ENCODE assay signal across 16 cellular contexts in the genomic region with DNA sequence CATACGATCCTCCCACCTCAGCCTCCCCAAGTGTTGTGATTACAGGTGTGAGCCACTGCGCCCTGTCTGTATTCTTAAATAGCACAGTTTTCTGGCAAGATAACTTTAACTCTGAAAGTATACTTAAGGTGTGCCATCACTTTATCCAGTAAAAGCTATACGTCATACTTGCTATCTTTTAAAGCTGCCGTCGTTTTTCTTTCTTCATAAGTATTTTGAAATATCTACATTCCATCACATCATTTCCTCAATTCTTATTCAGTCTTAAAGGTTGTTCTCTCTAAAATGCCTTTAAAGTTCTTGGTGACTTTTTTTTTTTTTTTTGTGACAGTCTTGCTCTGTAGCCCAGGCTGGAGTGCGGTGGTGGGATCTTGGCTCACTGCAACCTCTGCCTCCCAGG.
"Had no signal": no experiment of that assay in that cellular context is flagged by ENCODE, and none has a peak within 500 bp of the region (broad histone marks: within the 10 kb centered on the region; RNA-seq: fewer than 3 reads in every experiment).

No MANE protein-coding gene starts in this region.

- H3K27ac ChIP-seq: ascending aorta, breast epithelium, dorsolateral prefrontal cortex, foreskin keratinocyte, upper lobe of right lung had no signal

- H3K27ac Mint-ChIP-seq: activated CD4-positive, alpha-beta T cell treated with anti-CD3 and anti-CD28 coated beads for 36 hours; activated naive CD4-positive, alpha-beta T cell treated with anti-CD3 and anti-CD28 coated beads, Interleukin-2, amount 50 U/mL, for 24 hours; T-helper 1 cell treated with Interleukin-12 subunit alpha and Interleukin-12 subunit beta and Interleukin-4 antibody, amounts not matched to agents 30 μg/mL and 1 μg/mL, for 36 hours had no signal

- H3K27me3 Mint-ChIP-seq: activated CD4-positive, alpha-beta T cell treated with anti-CD3 and anti-CD28 coated beads for 36 hours; activated naive CD4-positive, alpha-beta T cell treated with anti-CD3 and anti-CD28 coated beads, Interleukin-2, amount 50 U/mL, for 24 hours had no signal

- H3K4me1 Mint-ChIP-seq: activated CD4-positive, alpha-beta T cell treated with anti-CD3 and anti-CD28 coated beads for 36 hours; activated naive CD4-positive, alpha-beta T cell treated with anti-CD3 and anti-CD28 coated beads, Interleukin-2, amount 50 U/mL, for 24 hours had no signal

- H3K9me3 Mint-ChIP-seq: activated naive CD4-positive, alpha-beta T cell treated with anti-CD3 and anti-CD28 coated beads, Interleukin-2, amount 50 U/mL, for 24 hours; T-helper 1 cell treated with Interleukin-12 subunit alpha and Interleukin-12 subunit beta and Interleukin-4 antibody, amounts not matched to agents 30 μg/mL and 1 μg/mL, for 36 hours had no signal

- H3K27me3 ChIP-seq: ascending aorta, breast epithelium, dorsolateral prefrontal cortex, foreskin keratinocyte, upper lobe of right lung had no signal

- H3K4me3 Mint-ChIP-seq: activated CD4-positive, alpha-beta T cell treated with anti-CD3 and anti-CD28 coated beads for 36 hours; activated naive CD4-positive, alpha-beta T cell treated with anti-CD3 and anti-CD28 coated beads, Interleukin-2, amount 50 U/mL, for 24 hours; T-helper 1 cell treated with Interleukin-12 subunit alpha and Interleukin-12 subunit beta and Interleukin-4 antibody, amounts not matched to agents 30 μg/mL and 1 μg/mL, for 36 hours had no signal

- H3K4me1 ChIP-seq: breast epithelium had no signal

- ATAC-seq: activated CD4-positive, alpha-beta T cell treated with anti-CD3 and anti-CD28 coated beads for 36 hours; foreskin keratinocyte; lower lobe of right lung; upper lobe of right lung had no signal

- DNase-seq: activated CD4-positive, alpha-beta T cell treated with anti-CD3 and anti-CD28 coated beads for 36 hours; activated CD4-positive, alpha-beta T cell treated with anti-CD3 and anti-CD28 coated beads, Interleukin-2, amount 50 U/mL, for 48 hours; activated gamma-delta T cell; dorsolateral prefrontal cortex; foreskin keratinocyte; hippocampal formation; lower lobe of right lung; stimulated activated CD4-positive, alpha-beta T cell treated with anti-CD3 and anti-CD28 coated beads, Interleukin-12 subunit alpha, Interleukin-12 subunit beta, amount 100 ng/mL, for 4 hours; stimulated activated CD4-positive, alpha-beta T cell treated with anti-CD3 and anti-CD28 coated beads, Interleukin-1b, Interleukin-23, amount 100 ng/mL, for 48 hours; stimulated activated CD8-positive, alpha-beta memory T cell treated with anti-CD3 and anti-CD28 coated beads, Interleukin-4, amount 100 ng/mL, for 48 hours; stimulated activated naive CD4-positive, alpha-beta T cell; upper lobe of right lung had no signal

- H3K4me3 ChIP-seq: ascending aorta, breast epithelium, dorsolateral prefrontal cortex, lower lobe of right lung, upper lobe of right lung had no signal

- H3K9me3 ChIP-seq: ascending aorta, breast epithelium, lower lobe of right lung, upper lobe of right lung had no signal
